In genomic region chr4:61995717-61996337, GRCh38 we compare ENCODE assay signal across 1 cellular context.
TF ChIP-seq lines count a peak whose summit lies in the region.

No MANE protein-coding gene starts in this region.

TF ChIP-seq in SK-N-SH treated with all-trans-retinoic acid at 6 μM for 48 hours, 23 proteins besides CTCF, POLR2A, EP300 and RAD21 (continued from another document):
- TF ChIP-seq CSRNP3 (CRISPR knock-in tag; IDR thresholded peaks at IDR 0.05) (peak; percentile 38; the same call in 1 of the 2 replicates), ZC3H10 (CRISPR knock-in tag; IDR thresholded peaks at IDR 0.05) (no peak), PPARA (CRISPR knock-in tag; IDR thresholded peaks at IDR 0.05; ENCODE audit: borderline replicate concordance) (no peak), BACH2 (CRISPR knock-in tag; IDR thresholded peaks at IDR 0.05; ENCODE audit: borderline replicate concordance) (no peak)
